ENCODE assay signal across 10 cellular contexts in genomic region chr2:177281400-177282021, GRCh38. TPM values are rescaled to one million over a fixed set of nuclear protein-coding genes. Genes with fewer than 3 reads are reported as not detected.
DNase-seq lines count a peak whose midpoint lies in the region; ATAC-seq, FAIRE-seq and TF ChIP-seq lines count a peak whose summit lies in the region.
"Had no signal": no experiment of that assay in that cellular context is flagged by ENCODE, and none has a peak within 500 bp of the region (broad histone marks: within the 10 kb centered on the region; RNA-seq: fewer than 3 reads in every experiment).

No MANE protein-coding gene starts in this region.

- H3K4me3 ChIP-seq in left lung = no peak overlapping the region
- H3K4me3 ChIP-seq: ovary had no signal

- TF ChIP-seq POLR2A in GM12891 (IDR thresholded peaks at IDR 0.05; ENCODE audit: low read depth, low read length) = no peak

- no peaks in the 10 kb centered on the region for H3K36me3 ChIP-seq in left lung
- H3K36me3 ChIP-seq: ovary had no signal

- H3K27ac ChIP-seq in left lung = peak overlapping the region in 1 of 2 donors; percentile 77
- H3K27ac ChIP-seq: ovary had no signal

- peak; percentile 47 for ATAC-seq in GM21619 (IDR thresholded peaks at IDR 0.05; ENCODE audit: unreplicated experiment)
- ATAC-seq in left lung = peak; percentile 72
- no peak for ATAC-seq in omental fat pad (ENCODE audit: low FRiP score)

- TF ChIP-seq CTCF in left lung (IDR thresholded peaks at IDR 0.05) (no peak), omental fat pad (IDR thresholded peaks at IDR 0.05) (no peak)

- peaks cover 0 to 27% of the 10 kb centered on the region in 2 donors for H3K4me1 ChIP-seq in left lung

- no peak for DNase-seq in GM12891 (ENCODE audit: insufficient read length, low spot score)
- DNase-seq in MV-4-11 (lab: John Stamatoyannopoulos, UW) = peak; percentile 100
- peak in 1 of 2 donors; percentile 44 for DNase-seq in left lung
- DNase-seq in stimulated activated CD4-positive, alpha-beta T cell treated with anti-CD3 and anti-CD28 coated beads, Interleukin-2, amount 100 ng/mL, for 48 hours = no peak
- DNase-seq in omental fat pad (ENCODE audit: low spot score) = no peak
- DNase-seq in nucleus accumbens (lab: John Stamatoyannopoulos, UW) = no peak
- no peak for DNase-seq in stimulated activated CD4-positive, alpha-beta T cell treated with anti-CD3 and anti-CD28 coated beads, Interleukin-1b, Interleukin-23, amount 100 ng/mL, for 48 hours
- DNase-seq: activated CD8-positive, alpha-beta memory T cell treated with anti-CD3 and anti-CD28 coated beads, Interleukin-2, amount 10 ng/mL, durations not matched to agents 7 days and 5 days; ovary had no signal

- peak; percentile 35 for FAIRE-seq in GM12891 (lab: Jason Lieb, UNC)

- H3K9me3 ChIP-seq in left lung = no peaks in the 10 kb centered on the region
- H3K9me3 ChIP-seq: ovary had no signal

- intact Hi-C loops in left lung (cut with DNase I) = no loop called here

- H3K27me3 ChIP-seq in left lung = no peaks in the 10 kb centered on the region
- H3K27me3 ChIP-seq: ovary had no signal

TF ChIP-seq in GM12891, 5 proteins besides CTCF, POLR2A, EP300 and RAD21:
- TF ChIP-seq TAF1 (IDR thresholded peaks at IDR 0.05; ENCODE audit: low read depth, low read length) (no peak), POU2F2 (IDR thresholded peaks at IDR 0.05; ENCODE audit: low read depth, low read length) (no peak), PAX5 (IDR thresholded peaks at IDR 0.05; ENCODE audit: insufficient read depth, low read length, severe bottlenecking) (no peak), POLR2AphosphoS5 (IDR thresholded peaks at IDR 0.05; ENCODE audit: low read depth, low read length) (no peak)

RNA-seq across cellular contexts. Expression of gene NFE2L2, which starts 17.0 kb away (rescaled TPM):
- 15.0 TPM for polyA plus RNA-seq in GM12891 (2012; ENCODE audit: low read depth, missing spikeins)
- total RNA-seq in left lung (100 to 1,000 TPM in 1 of 2 donors, 10 to 100 TPM in 1; 98.4 to 104 TPM), omental fat pad (100 to 1,000 TPM in 2 of 4 donors, 10 to 100 TPM in 2; 88.5 to 140 (median 106) TPM)
